ENCODE assay signal across 8 cellular contexts in the genomic region with DNA sequence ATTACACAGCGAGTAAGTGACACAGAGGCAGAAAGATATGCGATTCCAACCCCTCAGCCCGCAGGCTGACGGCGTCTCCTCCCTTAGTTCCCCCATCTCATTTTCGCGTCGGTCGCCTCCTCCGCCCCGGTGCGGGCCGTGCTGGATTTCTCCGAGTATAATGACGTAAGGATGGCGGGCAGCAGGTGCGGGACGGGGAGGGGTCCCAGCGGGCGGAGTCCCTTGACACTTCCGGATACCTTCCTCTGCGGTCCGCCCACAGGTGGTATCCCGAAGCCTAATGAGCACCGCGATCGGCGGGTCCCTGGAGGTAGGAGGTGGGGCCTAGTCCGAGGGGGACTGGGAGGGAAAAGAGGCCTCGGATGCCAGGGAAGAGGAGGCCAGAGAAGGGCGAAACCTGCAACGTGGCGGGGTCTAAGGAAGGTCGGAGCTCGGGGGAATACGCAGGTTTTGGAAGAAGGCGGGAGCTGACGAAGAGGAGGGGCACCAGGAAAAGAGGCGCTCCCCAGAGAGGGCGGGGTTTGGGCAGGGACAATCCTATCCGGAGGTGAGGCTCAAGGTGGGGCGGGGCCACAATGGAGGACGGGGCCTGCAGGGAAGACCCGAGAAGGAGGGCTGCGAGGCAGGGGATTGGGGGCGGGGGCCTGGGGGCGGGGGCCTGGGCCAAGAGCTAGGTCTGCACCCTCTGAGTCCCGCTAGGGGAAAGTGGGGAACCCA. TPM values are rescaled to one million over a fixed set of nuclear protein-coding genes. Genes with fewer than 3 reads are reported as not detected.
DNase-seq lines count a peak whose midpoint lies in the region; ATAC-seq and TF ChIP-seq lines count a peak whose summit lies in the region.
"Had no signal": no experiment of that assay in that cellular context is flagged by ENCODE, and none has a peak within 500 bp of the region (broad histone marks: within the 10 kb centered on the region; RNA-seq: fewer than 3 reads in every experiment).

No MANE protein-coding gene starts in this region.

- H3K27ac ChIP-seq in coronary artery, result no peak overlapping the region

- TF ChIP-seq CTCF in coronary artery (IDR thresholded peaks at IDR 0.05), result no peak
- TF ChIP-seq CTCF in mucosa of descending colon (IDR thresholded peaks at IDR 0.05), result no peak

- H3K4me1 ChIP-seq in mucosa of descending colon (ENCODE audit: low read depth), result peaks cover 7% of the 10 kb centered on the region

- peak; percentile 93 to 95 for DNase-seq in NCI-H2081 (lab: John Stamatoyannopoulos, UW)
- peak; percentile 46 to 68 for DNase-seq in activated CD4-positive, alpha-beta T cell treated with anti-CD3 and anti-CD28 coated beads for 24 hours (ENCODE audit: low read depth in 2 of 2)
- DNase-seq in coronary artery (ENCODE audit: low spot score), result no peak
- DNase-seq in mucosa of descending colon, result peak; percentile 94 to 96 (median 96)
- DNase-seq in stimulated activated CD8-positive, alpha-beta memory T cell treated with anti-CD3 and anti-CD28 coated beads, Interleukin-7, amount 100 ng/mL, for 24 hours (ENCODE audit: low read depth), result peak; percentile 48

- H3K4me3 ChIP-seq in coronary artery (peak overlapping the region; percentile 72), mucosa of descending colon (peak overlapping the region; percentile 38)

- no peaks in the 10 kb centered on the region for H3K36me3 ChIP-seq in mucosa of descending colon (ENCODE audit: low read depth)

- ATAC-seq in GM18517 (IDR thresholded peaks at IDR 0.05; ENCODE audit: unreplicated experiment), result peak; percentile 36
- ATAC-seq in HG02885 (IDR thresholded peaks at IDR 0.05; ENCODE audit: poor library complexity, unreplicated experiment), result peak; percentile 83
- peak; percentile 94 for ATAC-seq in mucosa of descending colon

- no peaks in the 10 kb centered on the region for H3K9me3 ChIP-seq in mucosa of descending colon

- intact Hi-C loops in mucosa of descending colon (cut with DNase I, micrococcal nuclease), result no loop called here

RNA-seq across cellular contexts. Expression of a gene that starts 3.6 kb away (rescaled TPM):
- 10 to 100 TPM; 13.0 to 32.1 (median 22.4) TPM for total RNA-seq in mucosa of descending colon
- total RNA-seq: pulmonary artery endothelial cell had no signal

Comparison
In these comparisons a context has a peak if more than half of its experiments do, and no peak if none do; other contexts are left out.
1. ATAC-seq: peak in every context shown above with its lines; median percentile 94 in mucosa of descending colon; 83 in HG02885; 36 in GM18517.